ENCODE assay signal across 9 cellular contexts in the genomic region with DNA sequence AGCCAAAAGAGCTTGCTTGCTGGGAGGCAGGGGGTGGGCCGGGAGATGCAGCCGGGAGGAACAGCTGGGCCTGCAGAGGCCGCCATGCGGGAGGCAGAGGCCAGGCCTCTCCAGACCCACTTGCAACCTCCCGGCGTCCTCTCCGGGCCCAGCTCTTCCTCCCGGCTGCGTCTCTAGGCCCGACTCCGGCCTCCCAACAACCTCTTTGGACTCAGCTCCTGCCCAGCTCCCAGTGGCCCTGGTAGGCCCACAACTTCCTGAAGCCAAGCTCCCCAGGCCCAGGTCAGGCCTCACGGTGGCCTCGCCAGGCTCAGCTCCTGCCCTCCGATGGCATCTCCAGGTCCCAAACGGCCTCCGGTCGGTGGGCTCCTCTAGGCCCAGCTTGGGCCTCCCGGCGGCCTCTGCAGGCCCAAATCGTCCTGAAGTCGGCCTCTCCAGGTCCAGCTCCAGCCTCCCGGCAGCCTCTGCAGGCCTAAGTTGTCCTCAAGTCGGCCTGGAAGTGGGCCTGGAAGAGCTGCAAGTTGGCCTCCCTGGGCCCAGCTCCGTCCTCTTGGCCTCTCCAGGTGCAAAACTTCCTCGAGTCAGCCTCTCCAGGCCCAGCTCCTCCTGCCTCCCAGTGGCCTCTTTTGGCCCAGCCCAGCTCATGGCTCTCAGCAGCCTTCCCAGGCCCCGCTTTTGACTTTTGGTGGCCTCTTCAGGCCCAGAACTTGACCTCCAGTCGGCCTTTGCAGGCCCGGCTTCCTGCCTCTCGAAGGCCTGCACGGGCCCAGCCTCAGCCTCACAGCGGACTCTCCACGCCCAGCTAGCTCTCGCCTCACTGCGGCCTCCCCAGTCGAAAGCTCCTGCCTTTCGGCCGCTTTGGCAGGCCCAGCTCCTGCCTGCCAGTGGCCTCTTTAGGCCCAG. TPM values are rescaled to one million over a fixed set of nuclear protein-coding genes. Genes with fewer than 3 reads are reported as not detected.
"Had no signal": no experiment of that assay in that cellular context is flagged by ENCODE, and none has a peak within 500 bp of the region (broad histone marks: within the 10 kb centered on the region; RNA-seq: fewer than 3 reads in every experiment).

No MANE protein-coding gene starts in this region.

RNA-seq across cellular contexts. Expression of a gene that starts 58.4 kb away (rescaled TPM):
- total RNA-seq: LHCN-M2, MCF 10A, NCI-H460, OCI-LY7, PC-9, Right ventricle myocardium inferior, RPMI7951, SJSA1 had no signal
- polyA plus RNA-seq: SK-N-SH had no signal
